Comparison of ENCODE assay signal across 8 cellular contexts in genomic region chr16:67183284-67183626, GRCh38. TPM values are rescaled to one million over a fixed set of nuclear protein-coding genes. Genes with fewer than 3 reads are reported as not detected.
DNase-seq lines count a peak whose midpoint lies in the region; ATAC-seq and TF ChIP-seq lines count a peak whose summit lies in the region.

No MANE protein-coding gene starts in this region.

- peak overlapping the region; percentile 4 for H3K18ac ChIP-seq in trophoblast cell (ENCODE audit: low read length)

- POLR2A ChIA-PET in CD4-positive, alpha-beta memory T cell (lab: Charles Lee; ENCODE audit: partially characterized antibody), result interaction anchor here (0.8 to 5.3 kb wide), 8 partner anchors 8 to 154 kb away, joined by 3 to 117 read pairs (median 4); partner anchors contain the start of genes CBFB, FBXL8, FHOD1 and PLEKHG4

- H2AFZ ChIP-seq in OCI-LY3 (ENCODE audit: low read depth, low read length) (peak overlapping the region; percentile 34; the same call in 1 of the 2 replicates), trophoblast cell (ENCODE audit: insufficient read depth, low read length, poor library complexity) (peak overlapping the region; percentile 61)

- CTCF ChIA-PET in CD4-positive, alpha-beta memory T cell (lab: Charles Lee; ENCODE audit: partially characterized antibody), result interaction anchor here (1.0 to 6.5 kb wide), 8 partner anchors 8 to 166 kb away, joined by 3 to 58 read pairs (median 8); partner anchors contain the start of genes E2F4, FBXL8 and TRADD

- TF ChIP-seq CTCF in OCI-LY3 (IDR thresholded peaks at IDR 0.05; ENCODE audit: low read depth, low read length), result no peak

- H2BK5ac ChIP-seq in trophoblast cell (ENCODE audit: low read depth, low read length, poor library complexity), result no peak overlapping the region

- no peaks in the 10 kb centered on the region for H3K9me3 ChIP-seq in CD4-positive, alpha-beta memory T cell (ENCODE audit: control insufficient read depth in 1 of 2, low read length in 2 of 2)
- H3K9me3 ChIP-seq in OCI-LY3 (ENCODE audit: insufficient read depth, low read length) (no peaks in the 10 kb centered on the region), esophagus (ENCODE audit: control insufficient read depth in 2 of 2, insufficient read depth in 1 of 2, low read depth in 1 of 2, low read length in 1 of 2) (no peaks in the 10 kb centered on the region), trophoblast cell (ENCODE audit: insufficient read depth, low read depth, low read length) (peaks cover 9% of the 10 kb centered on the region)

- peaks cover 0 to 3% of the 10 kb centered on the region in 2 donors for H3K36me3 Mint-ChIP-seq in CD4-positive, alpha-beta memory T cell

- peaks cover 11 to 22% (median 14%) of the 10 kb centered on the region in 4 donors for H3K4me1 Mint-ChIP-seq in CD4-positive, alpha-beta memory T cell

- no peak overlapping the region for H2BK12ac ChIP-seq in trophoblast cell (ENCODE audit: low read length)

- H3K4me2 ChIP-seq in OCI-LY3 (ENCODE audit: low read length) (peak overlapping the region; percentile 66), trophoblast cell (ENCODE audit: low read length) (peak overlapping the region; percentile 85)

- peak overlapping the region; percentile 23 for H3K4ac ChIP-seq in trophoblast cell (ENCODE audit: low read depth, low read length)

- no peaks in the 10 kb centered on the region for H3K36me3 ChIP-seq in CD4-positive, alpha-beta memory T cell (ENCODE audit: insufficient read depth, low read length)
- peaks cover 6% of the 10 kb centered on the region for H3K36me3 ChIP-seq in OCI-LY3 (replicated peaks; ENCODE audit: low read depth, low read length)
- H3K36me3 ChIP-seq in esophagus (ENCODE audit: control insufficient read depth in 2 of 2, insufficient read depth in 2 of 2, low read length in 1 of 2), result no peaks in the 10 kb centered on the region
- no peaks in the 10 kb centered on the region for H3K36me3 ChIP-seq in trophoblast cell (ENCODE audit: control insufficient read depth in 1 of 2, insufficient read depth in 2 of 2, low read length in 2 of 2)

- peak overlapping the region; percentile 91 for H3K27ac ChIP-seq in CD4-positive, alpha-beta memory T cell (ENCODE audit: low read depth, low read length)
- H3K27ac ChIP-seq in OCI-LY3 (ENCODE audit: low read length) (no peak overlapping the region), esophagus (ENCODE audit: low read depth in 2 of 2, low read length in 1 of 2) (peak overlapping the region; percentile 97 to 99), trophoblast cell (ENCODE audit: low read depth, low read length) (no peak overlapping the region)

- peaks cover 10% of the 10 kb centered on the region for H3K79me1 ChIP-seq in trophoblast cell (ENCODE audit: low read length)

- H3K23ac ChIP-seq in trophoblast cell (ENCODE audit: low read length), result no peak overlapping the region

- H3K27ac Mint-ChIP-seq in CD4-positive, alpha-beta memory T cell, result no peak overlapping the region

- peaks cover 13% of the 10 kb centered on the region for H3K79me2 ChIP-seq in OCI-LY3 (ENCODE audit: low read length)
- H3K79me2 ChIP-seq in trophoblast cell (ENCODE audit: control insufficient read depth, insufficient read depth, low read length, poor library complexity), result peaks cover 4% of the 10 kb centered on the region

- no peak overlapping the region for H4K91ac ChIP-seq in trophoblast cell (ENCODE audit: low read depth, low read length)

- no peak for ATAC-seq in activated CD4-positive, CD25-positive, alpha-beta regulatory T cell treated with anti-CD3 and anti-CD28 coated beads, Interleukin-2, amount 50 U/mL, for 24 hours

- H3K4me3 ChIP-seq in CD4-positive, alpha-beta memory T cell (ENCODE audit: low read length in 2 of 2), result peak overlapping the region; percentile 65 to 85
- peak overlapping the region; percentile 86 for H3K4me3 ChIP-seq in OCI-LY3 (ENCODE audit: low read length)
- peak overlapping the region; percentile 60 to 91 for H3K4me3 ChIP-seq in esophagus (ENCODE audit: low read depth in 1 of 2, low read length in 2 of 2)
- peak overlapping the region; percentile 74 for H3K4me3 ChIP-seq in trophoblast cell (ENCODE audit: low read depth, low read length)

- no peak overlapping the region for H3K4me3 Mint-ChIP-seq in CD4-positive, alpha-beta memory T cell

- H2BK120ac ChIP-seq in trophoblast cell (ENCODE audit: insufficient read depth, low read length, poor library complexity), result no peak overlapping the region

- no peak for DNase-seq in CD4-positive, alpha-beta memory T cell
- DNase-seq in trophoblast cell, result no peak
- DNase-seq in NCI-H510A treated with DMSO at 0.1 percent for 48 hours (lab: John Stamatoyannopoulos, UW), result no peak
- DNase-seq in head of caudate nucleus, result no peak
- no peak for DNase-seq in EL

- intact Hi-C loops in CD4-positive, alpha-beta memory T cell (cut with micrococcal nuclease), result loop anchor here (1.0 to 2.0 kb wide), 4 partner anchors 24 to 298 kb away; partner anchors contain the start of genes ATP6V0D1, FBXL8, FHOD1 and PHAF1
- intact Hi-C loops in head of caudate nucleus (cut with DNase I), result no loop called here

- peaks cover 0 to 2% of the 10 kb centered on the region in 2 donors for H3K27me3 Mint-ChIP-seq in CD4-positive, alpha-beta memory T cell

- H3K9ac ChIP-seq in OCI-LY3 (ENCODE audit: low read length) (peak overlapping the region; percentile 74), trophoblast cell (ENCODE audit: low read length) (peak overlapping the region; percentile 79)

- H3K9me3 Mint-ChIP-seq in CD4-positive, alpha-beta memory T cell, result no peaks in the 10 kb centered on the region

- H3K27me3 ChIP-seq in CD4-positive, alpha-beta memory T cell (ENCODE audit: insufficient read depth, low read length), result no peaks in the 10 kb centered on the region
- H3K27me3 ChIP-seq in OCI-LY3 (ENCODE audit: low read depth, low read length), result no peaks in the 10 kb centered on the region
- no peaks in the 10 kb centered on the region for H3K27me3 ChIP-seq in esophagus (ENCODE audit: control insufficient read depth in 1 of 2, insufficient read depth in 2 of 2, low read length in 2 of 2)
- peaks cover 3% of the 10 kb centered on the region for H3K27me3 ChIP-seq in trophoblast cell (ENCODE audit: insufficient read depth, low read length)

- no peak overlapping the region for H3K14ac ChIP-seq in trophoblast cell (ENCODE audit: low read length)

- H4K12ac ChIP-seq in trophoblast cell (ENCODE audit: low read depth, low read length), result peak overlapping the region; percentile 9

- no peak overlapping the region for H2AK5ac ChIP-seq in trophoblast cell (ENCODE audit: low read length)

- WGBS in esophagus, 2 donors, result 7 to 10% methylated on average over 11 of the region's 11 CpGs
- WGBS in trophoblast cell (ENCODE audit: extremely low coverage, insufficient coverage, insufficient read length), result no CpG with 5 or more reads among the region's 11 CpGs

- H3K4me1 ChIP-seq in CD4-positive, alpha-beta memory T cell (ENCODE audit: insufficient read depth, low read length), result peaks cover 30% of the 10 kb centered on the region
- peaks cover 19% of the 10 kb centered on the region; the same call in 1 of the 2 replicates for H3K4me1 ChIP-seq in OCI-LY3 (ENCODE audit: low read length)
- peaks cover 9 to 27% of the 10 kb centered on the region in 2 donors for H3K4me1 ChIP-seq in esophagus (ENCODE audit: control insufficient read depth in 2 of 2, insufficient read depth in 2 of 2, low read length in 1 of 2)
- peaks cover 29 to 41% of the 10 kb centered on the region in 2 experiments for H3K4me1 ChIP-seq in trophoblast cell (ENCODE audit: control insufficient read depth in 1 of 2, insufficient read depth in 2 of 2, low read length in 2 of 2)

- peak overlapping the region; percentile 62 for H4K8ac ChIP-seq in trophoblast cell (ENCODE audit: low read depth, low read length)

- no peaks in the 10 kb centered on the region; the same call in 1 of the 2 replicates for H4K20me1 ChIP-seq in OCI-LY3 (ENCODE audit: insufficient read depth, low read length)

RNA-seq across cellular contexts. Expression of gene MATCAP1, which starts 0.5 kb away (rescaled TPM):
- 1 to 10 TPM; 8.6 to 9.0 TPM for total RNA-seq in CD4-positive, alpha-beta memory T cell
- 1 to 10 TPM; 1.8 to 3.0 TPM for polyA plus RNA-seq in CD4-positive, alpha-beta memory T cell
- 10 to 100 TPM; 18.2 to 30.5 TPM for polyA plus RNA-seq in esophagus
- polyA plus RNA-seq in trophoblast cell (2013), result 14.8 and 15.3 TPM in 2 replicates

RNA-seq across cellular contexts. Expression of gene EXOC3L1, which starts 6.7 kb away (rescaled TPM):
- total RNA-seq in CD4-positive, alpha-beta memory T cell, result not detected
- polyA plus RNA-seq in CD4-positive, alpha-beta memory T cell, result under 1 TPM in 1 of 2 donors, not detected in 1; 0.21 TPM
- 1 to 10 TPM; 1.2 to 1.5 TPM for polyA plus RNA-seq in esophagus
- 0.21 and 0.33 TPM in 2 replicates for polyA plus RNA-seq in trophoblast cell (2013)

RNA-seq across cellular contexts. Expression of gene E2F4, which starts 8.7 kb away (rescaled TPM):
- total RNA-seq in CD4-positive, alpha-beta memory T cell, result 10 to 100 TPM; 87.3 to 91.3 TPM
- 10 to 100 TPM; 53.6 to 81.1 TPM for polyA plus RNA-seq in CD4-positive, alpha-beta memory T cell
- 10 to 100 TPM; 49.1 to 53.0 TPM for polyA plus RNA-seq in esophagus
- polyA plus RNA-seq in trophoblast cell (2013), result 33.7 and 35.5 TPM in 2 replicates

RNA-seq across cellular contexts. Expression of gene NOL3, which starts 12.9 kb away (rescaled TPM):
- 10 to 100 TPM in 1 of 2 experiments, 1 to 10 TPM in 1; 9.6 to 12.5 TPM for total RNA-seq in CD4-positive, alpha-beta memory T cell
- 1 to 10 TPM; 1.3 to 1.7 TPM for polyA plus RNA-seq in CD4-positive, alpha-beta memory T cell
- 10 to 100 TPM; 36.7 to 59.0 TPM for polyA plus RNA-seq in esophagus
- 4.9 and 5.2 TPM in 2 replicates for polyA plus RNA-seq in trophoblast cell (2013)

RNA-seq across cellular contexts. Expression of gene ELMO3, which starts 15.7 kb away (rescaled TPM):
- total RNA-seq in CD4-positive, alpha-beta memory T cell, result 10 to 100 TPM; 10.1 to 10.6 TPM
- not detected for polyA plus RNA-seq in CD4-positive, alpha-beta memory T cell
- polyA plus RNA-seq in esophagus, result 10 to 100 TPM; 21.5 to 23.7 TPM
- polyA plus RNA-seq in trophoblast cell (2013), result 2.8 and 3.1 TPM in 2 replicates

Comparison
In these comparisons a context has a peak if more than half of its experiments do, and no peak if none do; other contexts are left out.
1. H3K27ac ChIP-seq: peak in CD4-positive, alpha-beta memory T cell (single experiment) and esophagus (2 of 2); none in OCI-LY3 (single experiment) and trophoblast cell (single experiment).
2. RNA of gene MATCAP1, which starts 0.5 kb away (polyA plus RNA-seq): 18.2 to 30.5 TPM in esophagus; 1.8 to 3.0 TPM in CD4-positive, alpha-beta memory T cell; every median in the first group is over 4 times any median in the second.
3. Peak in every context shown above with its lines, with median percentiles within 50 percentile points of each other: H3K4me3 ChIP-seq.